Comparison of ENCODE assay signal across 23 cellular contexts in genomic region chr9:130341128-130341527, GRCh38.
"Had no signal": no experiment of that assay in that cellular context is flagged by ENCODE, and none has a peak within 500 bp of the region (broad histone marks: within the 10 kb centered on the region; RNA-seq: fewer than 3 reads in every experiment).

No MANE protein-coding gene starts in this region.

- H3K36me3 ChIP-seq: esophagus squamous epithelium, gastrocnemius medialis, heart right ventricle, left lung had no signal

- H3K4me3 ChIP-seq: coronary artery, dorsolateral prefrontal cortex, esophagus squamous epithelium, gastrocnemius medialis, heart right ventricle, left lung, lung had no signal

- H3K4me1 ChIP-seq: gastrocnemius medialis, heart right ventricle, left lung had no signal

- H3K27ac ChIP-seq: coronary artery, dorsolateral prefrontal cortex, epithelial cell of prostate, gastrocnemius medialis, heart right ventricle, left lung had no signal

- H3K27me3 ChIP-seq: left lung had no signal

- DNase-seq: dermis blood vessel endothelial cell; dorsolateral prefrontal cortex; effector CD4-positive, alpha-beta T cell; effector memory CD4-positive, alpha-beta T cell; erythroblast; esophagus squamous epithelium; foreskin fibroblast; foreskin melanocyte; gastrocnemius medialis; glutamatergic neuron; head of caudate nucleus; heart right ventricle; hippocampal formation; left cardiac atrium; left ventricle myocardium superior; mammary epithelial cell; mesendoderm; midbrain had no signal

- H3K9me3 ChIP-seq: esophagus squamous epithelium, gastrocnemius medialis, heart right ventricle, left lung had no signal

- ATAC-seq: esophagus mucosa, gastrocnemius medialis, heart right ventricle, left cardiac atrium, left lung, left ventricle myocardium superior had no signal
